ENCODE assay signal across 17 cellular contexts in the genomic region with DNA sequence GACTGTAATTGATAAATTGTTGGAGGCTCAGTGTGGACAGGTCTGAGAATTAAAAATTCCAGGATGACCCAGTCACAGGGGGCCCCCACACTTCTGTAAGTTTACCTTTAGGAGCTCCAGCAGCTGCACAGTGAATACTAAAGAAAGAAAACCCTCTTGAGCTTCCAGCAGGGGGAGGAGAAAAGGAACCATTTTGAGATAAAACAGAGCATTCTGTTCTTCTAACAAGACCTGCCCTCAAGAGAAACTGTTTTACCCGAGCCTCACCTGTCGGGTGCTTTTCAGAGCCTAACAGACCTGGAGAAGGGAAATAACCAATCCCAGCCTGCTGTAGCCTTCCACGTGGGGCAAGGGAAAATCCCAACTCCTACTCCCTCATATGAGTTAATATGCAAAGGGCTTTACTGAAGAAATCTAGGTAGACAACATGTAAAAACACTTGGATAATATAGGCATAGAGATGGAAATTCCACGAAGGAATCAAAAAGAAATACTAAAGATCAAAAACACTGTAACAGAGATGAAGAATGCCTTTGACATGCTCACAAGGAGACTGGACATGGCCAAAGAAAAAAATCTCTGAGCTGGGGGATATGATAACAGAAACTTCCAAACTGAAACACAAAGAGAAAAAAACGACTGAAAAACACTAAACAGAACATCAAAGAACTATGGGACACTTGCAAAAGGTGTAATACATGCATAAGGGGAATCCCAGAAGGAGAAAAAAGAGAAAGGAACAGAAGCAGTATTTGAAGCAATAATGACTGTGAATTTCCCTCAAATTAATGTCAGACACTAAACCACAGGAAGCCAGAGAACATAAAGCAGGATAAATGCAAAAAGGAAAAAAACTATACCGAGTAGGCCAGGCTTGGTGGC.
DNase-seq lines count a peak whose midpoint lies in the region; ATAC-seq and TF ChIP-seq lines count a peak whose summit lies in the region.
"Had no signal": no experiment of that assay in that cellular context is flagged by ENCODE, and none has a peak within 500 bp of the region (broad histone marks: within the 10 kb centered on the region; RNA-seq: fewer than 3 reads in every experiment).

No MANE protein-coding gene starts in this region.

- no peak for TF ChIP-seq POLR2A in esophagus muscularis mucosa (IDR thresholded peaks at IDR 0.05; ENCODE audit: low read depth)

- H3K27ac Mint-ChIP-seq in activated naive CD8-positive, alpha-beta T cell treated with anti-CD3 and anti-CD28 coated beads, Interleukin-2, amount 50 U/mL, for 24 hours, result no peak overlapping the region
- H3K27ac Mint-ChIP-seq: activated CD4-positive, alpha-beta memory T cell treated with anti-CD3 and anti-CD28 coated beads, Interleukin-2, amount 10 ng/mL, durations not matched to agents 7 days and 5 days had no signal

- H3F3A ChIP-seq in OCI-LY1 (ENCODE audit: insufficient read depth, low read length), result no peaks in the 10 kb centered on the region

- no peak overlapping the region for H3K9ac ChIP-seq in OCI-LY1 (ENCODE audit: low read length)

- WGBS in esophagus muscularis mucosa, result 83% methylated on average over 6 of the region's 6 CpGs

- no peaks in the 10 kb centered on the region for H4K20me1 ChIP-seq in OCI-LY1 (ENCODE audit: insufficient read depth, low read length)

- no peaks in the 10 kb centered on the region for H3K36me3 Mint-ChIP-seq in activated naive CD8-positive, alpha-beta T cell treated with anti-CD3 and anti-CD28 coated beads, Interleukin-2, amount 50 U/mL, for 24 hours (ENCODE audit: low read depth)

- no peak for TF ChIP-seq EP300 in esophagus muscularis mucosa (IDR thresholded peaks at IDR 0.05)

- no peak overlapping the region for H3K27ac ChIP-seq in OCI-LY1 (ENCODE audit: low read depth, low read length, poor library complexity, severe bottlenecking)
- H3K27ac ChIP-seq in esophagus muscularis mucosa (replicated peaks in 1 of 4), result no peak overlapping the region
- H3K27ac ChIP-seq: thyroid gland had no signal

- H3K4me3 ChIP-seq in GM12864 (ENCODE audit: low read depth, low read length), result no peak overlapping the region
- no peak overlapping the region for H3K4me3 ChIP-seq in OCI-LY1 (ENCODE audit: low read depth, low read length, poor library complexity, severe bottlenecking)
- H3K4me3 ChIP-seq in esophagus muscularis mucosa, result no peak overlapping the region
- H3K4me3 ChIP-seq: thyroid gland had no signal

- H3K27me3 ChIP-seq in OCI-LY1 (ENCODE audit: insufficient read depth, low read length), result no peaks in the 10 kb centered on the region
- no peaks in the 10 kb centered on the region for H3K27me3 ChIP-seq in esophagus muscularis mucosa
- H3K27me3 ChIP-seq: thyroid gland had no signal

- peaks cover 10% of the 10 kb centered on the region for H3K4me1 Mint-ChIP-seq in activated naive CD8-positive, alpha-beta T cell treated with anti-CD3 and anti-CD28 coated beads, Interleukin-2, amount 50 U/mL, for 24 hours

- ATAC-seq in GM21529 (IDR thresholded peaks at IDR 0.05; ENCODE audit: unreplicated experiment), result peak; percentile 40
- ATAC-seq in activated naive CD8-positive, alpha-beta T cell treated with anti-CD3 and anti-CD28 coated beads, Interleukin-2, amount 50 U/mL, for 24 hours, result no peak
- no peak for ATAC-seq in GM18907 (IDR thresholded peaks at IDR 0.05; ENCODE audit: unreplicated experiment)

- TF ChIP-seq CTCF in GM12864 (IDR thresholded peaks at IDR 0.05; ENCODE audit: low read depth, low read length, missing control alignments) (peak; percentile 22), OCI-LY1 (IDR thresholded peaks at IDR 0.05; ENCODE audit: low read length) (peak; percentile 46; the same call in 1 of the 2 replicates), esophagus muscularis mucosa (IDR thresholded peaks at IDR 0.05) (no peak)

- intact Hi-C loops in esophagus muscularis mucosa (cut with DNase I), result no loop called here

- no peak for DNase-seq in GM12864 (ENCODE audit: low read depth)
- peak; percentile 34 for DNase-seq in esophagus muscularis mucosa (ENCODE audit: extremely low spot score)
- DNase-seq in activated naive CD8-positive, alpha-beta T cell treated with anti-CD3 and anti-CD28 coated beads, Interleukin-2, amount 50 U/mL, for 24 hours, result no peak
- no peak for DNase-seq in NCI-H510A treated with DMSO at 0.1 percent for 48 hours (lab: John Stamatoyannopoulos, UW)
- no peak for DNase-seq in NCI-H345 (lab: John Stamatoyannopoulos, UW)
- DNase-seq: activated CD4-positive, alpha-beta memory T cell treated with anti-CD3 and anti-CD28 coated beads, Interleukin-2, amount 10 ng/mL, durations not matched to agents 7 days and 5 days; amygdala; Calu3; cerebellar nuclear complex; foreskin melanocyte; NCI-H446; stimulated activated CD4-positive, alpha-beta T cell treated with anti-CD3 and anti-CD28 coated beads, Interleukin-2, amount 100 ng/mL, for 48 hours; stimulated activated CD8-positive, alpha-beta memory T cell treated with anti-CD3 and anti-CD28 coated beads, Interleukin-4, amount 100 ng/mL, for 48 hours; thyroid gland had no signal

- H3K36me3 ChIP-seq in OCI-LY1 (ENCODE audit: insufficient read depth, low read length) (no peaks in the 10 kb centered on the region), esophagus muscularis mucosa (no peaks in the 10 kb centered on the region)
- H3K36me3 ChIP-seq: thyroid gland had no signal

- H3K4me3 Mint-ChIP-seq in activated naive CD8-positive, alpha-beta T cell treated with anti-CD3 and anti-CD28 coated beads, Interleukin-2, amount 50 U/mL, for 24 hours, result no peak overlapping the region
- H3K4me3 Mint-ChIP-seq: activated CD4-positive, alpha-beta memory T cell treated with anti-CD3 and anti-CD28 coated beads, Interleukin-2, amount 10 ng/mL, durations not matched to agents 7 days and 5 days had no signal

- H3K9me3 Mint-ChIP-seq in activated naive CD8-positive, alpha-beta T cell treated with anti-CD3 and anti-CD28 coated beads, Interleukin-2, amount 50 U/mL, for 24 hours, result no peaks in the 10 kb centered on the region
- H3K9me3 Mint-ChIP-seq: activated CD4-positive, alpha-beta memory T cell treated with anti-CD3 and anti-CD28 coated beads, Interleukin-2, amount 10 ng/mL, durations not matched to agents 7 days and 5 days had no signal

- H3K9me2 ChIP-seq in OCI-LY1 (ENCODE audit: low read depth, low read length), result no peaks in the 10 kb centered on the region

- H3K9me3 ChIP-seq in OCI-LY1 (ENCODE audit: low read length) (peaks cover 5% of the 10 kb centered on the region; the same call in 1 of the 2 replicates), esophagus muscularis mucosa (no peaks in the 10 kb centered on the region)
- H3K9me3 ChIP-seq: thyroid gland had no signal

- peaks cover 34% of the 10 kb centered on the region for H3K4me1 ChIP-seq in OCI-LY1 (ENCODE audit: insufficient read depth, low read length, severe bottlenecking)
- H3K4me1 ChIP-seq in esophagus muscularis mucosa, result peaks cover 10 to 14% (median 14%) of the 10 kb centered on the region in 4 donors

- H3K4me2 ChIP-seq in OCI-LY1 (ENCODE audit: low read length), result no peak overlapping the region

- no peaks in the 10 kb centered on the region for H3K27me3 Mint-ChIP-seq in activated naive CD8-positive, alpha-beta T cell treated with anti-CD3 and anti-CD28 coated beads, Interleukin-2, amount 50 U/mL, for 24 hours

- H3K79me2 ChIP-seq in OCI-LY1 (ENCODE audit: insufficient read depth, low read length), result no peaks in the 10 kb centered on the region

- H2AFZ ChIP-seq in OCI-LY1 (ENCODE audit: low read length), result no peak overlapping the region

Comparison
In these comparisons a context has a peak if more than half of its experiments do, and no peak if none do; other contexts are left out.
1. CTCF ChIP-seq: peak in GM12864 (single experiment) and OCI-LY1 (single experiment); none in esophagus muscularis mucosa (0 of 3).